In genomic region chr11:113319085-113319484, GRCh38 we compare ENCODE assay signal across 22 cellular contexts. TPM values are rescaled to one million over a fixed set of nuclear protein-coding genes. Genes with fewer than 3 reads are reported as not detected.
DNase-seq lines count a peak whose midpoint lies in the region; ATAC-seq, FAIRE-seq and TF ChIP-seq lines count a peak whose summit lies in the region.
"Had no signal": no experiment of that assay in that cellular context is flagged by ENCODE, and none has a peak within 500 bp of the region (broad histone marks: within the 10 kb centered on the region; RNA-seq: fewer than 3 reads in every experiment).

No MANE protein-coding gene starts in this region.

- peaks cover 6% of the 10 kb centered on the region; the same call in 2 of the 3 replicates for H3K4me1 ChIP-seq in A549
- no peaks in the 10 kb centered on the region; the same call in none of the 2 replicates for H3K4me1 ChIP-seq in IMR-90 (ENCODE audit: control insufficient read depth, insufficient read depth, low read length)
- H3K4me1 ChIP-seq in esophagus muscularis mucosa = peaks cover 13 to 26% (median 19%) of the 10 kb centered on the region in 4 donors
- H3K4me1 ChIP-seq: BLaER1 treated with 17β-estradiol and CSF1 and Interleukin-3, amounts not matched to agents 10 nM and 100 nM had no signal

- H2AK9ac ChIP-seq in IMR-90 (replicated peaks; ENCODE audit: low read depth, low read length, poor library complexity) = no peak overlapping the region

- no peak overlapping the region for H2AK5ac ChIP-seq in IMR-90 (ENCODE audit: low read depth, low read length)

- peaks cover 12 to 21% (median 13%) of the 10 kb centered on the region in 3 donors for H3K36me3 Mint-ChIP-seq in immature natural killer cell

- H3K14ac ChIP-seq in IMR-90 (replicated peaks; ENCODE audit: low read depth, low read length) = no peak overlapping the region

- no peak overlapping the region for H3K9ac ChIP-seq in IMR-90 (ENCODE audit: low read depth, low read length)
- H3K9ac ChIP-seq: BLaER1 treated with 17β-estradiol and CSF1 and Interleukin-3, amounts not matched to agents 10 nM and 100 nM had no signal

- H3K4me3 Mint-ChIP-seq in immature natural killer cell = no peak overlapping the region
- H3K4me3 Mint-ChIP-seq: B cell; CD4-positive, alpha-beta T cell; CD8-positive, alpha-beta T cell had no signal

- POLR2A ChIA-PET in A549 (lab: Yijun Ruan, JAX) = no interaction called here
- POLR2A ChIA-PET in IMR-90 (lab: Charles Lee; ENCODE audit: unreplicated experiment) = interaction anchor here (0.5 kb wide), 1 partner anchor 475 kb away, joined by 8 read pairs; no protein-coding TSS in a partner anchor

- no peaks in the 10 kb centered on the region for H3K9me3 Mint-ChIP-seq in immature natural killer cell
- H3K9me3 Mint-ChIP-seq: CD4-positive, alpha-beta T cell; CD8-positive, alpha-beta T cell had no signal

- no peak overlapping the region for H2BK120ac ChIP-seq in IMR-90 (ENCODE audit: low read depth, low read length)

- H4K5ac ChIP-seq in IMR-90 (ENCODE audit: low read depth, low read length) = no peak overlapping the region

- no peak for TF ChIP-seq POLR2A in A549 (IDR thresholded peaks at IDR 0.05; ENCODE audit: low read length)
- TF ChIP-seq POLR2A in IMR-90 (IDR thresholded peaks at IDR 0.05; ENCODE audit: low read depth, low read length) = no peak
- TF ChIP-seq POLR2A in esophagus muscularis mucosa (IDR thresholded peaks at IDR 0.05; ENCODE audit: low read depth) = no peak

- H2BK15ac ChIP-seq in IMR-90 (ENCODE audit: low read depth, low read length) = no peak overlapping the region

- no peaks in the 10 kb centered on the region; the same call in 1 of the 2 replicates for H3K9me1 ChIP-seq in IMR-90 (ENCODE audit: insufficient read depth, low read length)

- TF ChIP-seq CTCF in A549 (IDR thresholded peaks at IDR 0.05) (no peak), IMR-90 (conservative IDR thresholded peaks at IDR 0.05; ENCODE audit: low read depth, low read length) (no peak), esophagus muscularis mucosa (IDR thresholded peaks at IDR 0.05) (no peak)

- ATAC-seq in A549 = no peak
- ATAC-seq in IMR-90 (ENCODE audit: low read depth) = no peak
- ATAC-seq in GM19395 (IDR thresholded peaks at IDR 0.05; ENCODE audit: unreplicated experiment) = no peak
- ATAC-seq: CD8-positive, alpha-beta T cell had no signal

- no peaks in the 10 kb centered on the region for H3K9me3 ChIP-seq in A549
- no peaks in the 10 kb centered on the region for H3K9me3 ChIP-seq in IMR-90 (ENCODE audit: control insufficient read depth, insufficient read depth, low read length)
- H3K9me3 ChIP-seq in esophagus muscularis mucosa = no peaks in the 10 kb centered on the region
- H3K9me3 ChIP-seq: Caco-2 had no signal

- H3K56ac ChIP-seq in IMR-90 (ENCODE audit: extremely low read depth, insufficient read depth, low read length) = no peak overlapping the region

- TF ChIP-seq EP300 in A549 (IDR thresholded peaks at IDR 0.05) = no peak
- no peak for TF ChIP-seq EP300 in esophagus muscularis mucosa (IDR thresholded peaks at IDR 0.05)

- no peaks in the 10 kb centered on the region for H3K27me3 ChIP-seq in IMR-90 (ENCODE audit: control insufficient read depth, insufficient read depth, low read length)
- H3K27me3 ChIP-seq in esophagus muscularis mucosa = no peaks in the 10 kb centered on the region
- H3K27me3 ChIP-seq: BLaER1 treated with 17β-estradiol and CSF1 and Interleukin-3, amounts not matched to agents 10 nM and 100 nM had no signal

- H3K4me2 ChIP-seq in A549 = no peak overlapping the region
- H3K4me2 ChIP-seq in IMR-90 (ENCODE audit: low read depth, low read length) = no peak overlapping the region
- H3K4me2 ChIP-seq: BLaER1 treated with 17β-estradiol and CSF1 and Interleukin-3, amounts not matched to agents 10 nM and 100 nM had no signal

- H3K27ac Mint-ChIP-seq in immature natural killer cell = no peak overlapping the region
- H3K27ac Mint-ChIP-seq: B cell; CD4-positive, alpha-beta T cell; CD8-positive, alpha-beta T cell had no signal

- no peak overlapping the region for H2BK20ac ChIP-seq in IMR-90 (ENCODE audit: low read depth, low read length)

- BruUV-seq in IMR-90 (replicated peaks; lab: Mats Ljungman, UMichigan) = no TSS peak

- in situ Hi-C loops in IMR-90 (cut with MboI; ENCODE audit: low sequenced_read_pairs) = no loop called here

- peaks cover 3 to 10% of the 10 kb centered on the region in 2 experiments; a peak in 2 of 4 replicates for H3K79me1 ChIP-seq in IMR-90 (ENCODE audit: low read depth in 1 of 2, low read length in 2 of 2)

- no peaks in the 10 kb centered on the region for H4K20me1 ChIP-seq in IMR-90 (ENCODE audit: insufficient read depth, low read length)
- H4K20me1 ChIP-seq: BLaER1 treated with 17β-estradiol and CSF1 and Interleukin-3, amounts not matched to agents 10 nM and 100 nM had no signal

- intact Hi-C loops in IMR-90 (cut with micrococcal nuclease) (no loop called here), esophagus muscularis mucosa (cut with DNase I) (loop anchor here (10.0 kb wide), 1 partner anchor 1234 kb away; the partner anchor contains the start of genes SDHD and TIMM8B)

- no peak overlapping the region for H3K18ac ChIP-seq in IMR-90 (ENCODE audit: low read depth, low read length)

- H2AFZ ChIP-seq in IMR-90 (replicated peaks; ENCODE audit: low read length, poor library complexity) = no peak overlapping the region

- DNase-seq in A549 (ENCODE audit: low read depth in 1 of 2, low spot score in 1 of 2) = no peak
- DNase-seq in IMR-90 = no peak
- DNase-seq in esophagus muscularis mucosa (ENCODE audit: extremely low spot score) = peak; percentile 3
- DNase-seq in T-helper 2 cell = no peak
- no peak for DNase-seq in immature natural killer cell
- DNase-seq: 8988T; AML-193; Caco-2; Calu3; CD4-positive, alpha-beta T cell; CD8-positive, alpha-beta T cell; DMS79 treated with DMSO at 0.1 percent for 48 hours; GF-D8 had no signal

- no peak overlapping the region for H3K4me3 ChIP-seq in A549
- no peak overlapping the region for H3K4me3 ChIP-seq in IMR-90 (ENCODE audit: insufficient read depth, low read depth, low read length)
- no peak overlapping the region for H3K4me3 ChIP-seq in esophagus muscularis mucosa
- H3K4me3 ChIP-seq: BLaER1 treated with 17β-estradiol and CSF1 and Interleukin-3, amounts not matched to agents 10 nM and 100 nM had no signal

- FAIRE-seq in A549 (lab: Jason Lieb, UNC) = no peak
- FAIRE-seq: A204.1, D721Med, G401.6, GM12891, GM19239 had no signal

- 88% methylated on average over 4 of the region's 4 CpGs for WGBS in A549 (ENCODE audit: missing lambda C conversion rate)
- WGBS in IMR-90 (ENCODE audit: extremely low coverage in 2 of 2, insufficient read length in 1 of 2), 2 experiments = 100% methylated on average over 3 of the region's 4 CpGs; no CpG with 5 or more reads in 1 of the 2 experiments
- WGBS in esophagus muscularis mucosa = 95% methylated on average over 4 of the region's 4 CpGs

- CTCF ChIA-PET in A549 (lab: Yijun Ruan, JAX) (no interaction called here), IMR-90 (lab: Yijun Ruan, JAX) (no interaction called here)

- no peak overlapping the region for H3K23ac ChIP-seq in IMR-90 (ENCODE audit: low read depth, low read length)

- no peak overlapping the region for H2BK5ac ChIP-seq in IMR-90 (ENCODE audit: low read depth, low read length, poor library complexity, severe bottlenecking)

- dilution Hi-C loops in IMR-90 (cut with HindIII; ENCODE audit: low sequenced_read_pairs, unreplicated experiment) = no loop called here

- H3K4ac ChIP-seq in IMR-90 (ENCODE audit: low read depth, low read length) = no peak overlapping the region

- TF ChIP-seq RAD21 in A549 (conservative IDR thresholded peaks at IDR 0.05 in 1 of 2, IDR thresholded peaks at IDR 0.05 in 1 of 2) (no peak), IMR-90 (IDR thresholded peaks at IDR 0.05; ENCODE audit: low read length) (no peak)

- peaks cover 2 to 5% (median 5%) of the 10 kb centered on the region in 3 donors for H3K27me3 Mint-ChIP-seq in immature natural killer cell (ENCODE audit: low read depth in 3 of 3)
- H3K27me3 Mint-ChIP-seq: B cell; CD4-positive, alpha-beta T cell had no signal

- H4K8ac ChIP-seq in IMR-90 (ENCODE audit: low read depth in 2 of 2, low read length in 2 of 2) = no peak overlapping the region

- peaks cover 2% of the 10 kb centered on the region; the same call in 1 of the 2 replicates for H3K36me3 ChIP-seq in IMR-90 (ENCODE audit: control insufficient read depth, insufficient read depth, low read length)
- peaks cover 3 to 35% (median 17%) of the 10 kb centered on the region in 4 donors for H3K36me3 ChIP-seq in esophagus muscularis mucosa
- H3K36me3 ChIP-seq: BLaER1 treated with 17β-estradiol and CSF1 and Interleukin-3, amounts not matched to agents 10 nM and 100 nM had no signal

- peaks cover 13% of the 10 kb centered on the region in 2 donors for H3K4me1 Mint-ChIP-seq in immature natural killer cell

- H3K27ac ChIP-seq in A549 (no peak overlapping the region), IMR-90 (ENCODE audit: insufficient read depth, low read length) (no peak overlapping the region), esophagus muscularis mucosa (replicated peaks in 1 of 4) (no peak overlapping the region)
- H3K27ac ChIP-seq: BLaER1 treated with 17β-estradiol and CSF1 and Interleukin-3, amounts not matched to agents 10 nM and 100 nM; C4-2B had no signal

- H4K91ac ChIP-seq in IMR-90 (ENCODE audit: insufficient read depth, low read depth, low read length) = no peak overlapping the region

TF ChIP-seq in A549, 52 proteins besides CTCF, POLR2A, EP300 and RAD21:
- TF ChIP-seq MAFK (IDR thresholded peaks at IDR 0.05; ENCODE audit: partially characterized antibody) (peak; percentile 74), CBX2 (IDR thresholded peaks at IDR 0.05; ENCODE audit: borderline replicate concordance, low read depth) (no peak)

TF ChIP-seq in IMR-90, 13 proteins besides CTCF, POLR2A, EP300 and RAD21:
- no peak for TF ChIP-seq CHD1 (IDR thresholded peaks at IDR 0.05; ENCODE audit: low read depth, low read length)
- no peak for TF ChIP-seq NFE2L2 (IDR thresholded peaks at IDR 0.05; ENCODE audit: low read depth, low read length)
- TF ChIP-seq MXI1 (IDR thresholded peaks at IDR 0.05; ENCODE audit: borderline replicate concordance, low read depth, low read length) = no peak
- TF ChIP-seq RFX5 (IDR thresholded peaks at IDR 0.05; ENCODE audit: low read depth, low read length) = no peak
- TF ChIP-seq MAFK (IDR thresholded peaks at IDR 0.05; ENCODE audit: low read depth, low read length) = peak; percentile 78

RNA-seq across cellular contexts. Expression of gene TTC12, which starts 4.7 kb away (rescaled TPM):
- 11.3 and 13.5 TPM in 2 replicates for polyA plus RNA-seq in A549 (2011; rRNA removed)
- 4.6 and 4.7 TPM in 2 replicates for polyA plus RNA-seq in A549 (2012; cell fraction: cytosol; rRNA removed)
- polyA plus RNA-seq in A549 (2012; cell fraction: nucleus; rRNA removed) = 13.9 and 14.6 TPM in 2 replicates
- 5.9 to 7.2 TPM (median 6.5 TPM) in 3 replicates for polyA plus RNA-seq in A549 (2017; fragmentation: RNase III; extraction: RNeasy Plus Mini Kit Qiagen cat#74134 plus additional on column Dnase treatment)
- 18.6 and 19.1 TPM in 2 replicates for polyA minus RNA-seq in A549 (2011; rRNA and poly(A)+ RNA removed)
- 14.4 and 14.7 TPM in 2 replicates for total RNA-seq in IMR-90 (2012; rRNA removed)
- 10.0 and 10.7 TPM in 2 replicates for polyA plus RNA-seq in IMR-90 (2012; rRNA removed)
- 5.8 and 7.7 TPM in 2 replicates for polyA plus RNA-seq in IMR-90 (2012; cell fraction: cytosol; rRNA removed)
- 17.1 and 26.5 TPM in 2 replicates for polyA plus RNA-seq in IMR-90 (2012; cell fraction: nucleus; rRNA removed; ENCODE audit: low replicate concordance)
- 10 to 100 TPM; 10.4 to 16.2 (median 13.3) TPM for total RNA-seq in esophagus muscularis mucosa
- polyA plus RNA-seq in immature natural killer cell = 1 to 10 TPM; 2.6 to 7.7 (median 5.5) TPM
